Comparison of ENCODE assay signal across 1 cellular context in the genomic region with DNA sequence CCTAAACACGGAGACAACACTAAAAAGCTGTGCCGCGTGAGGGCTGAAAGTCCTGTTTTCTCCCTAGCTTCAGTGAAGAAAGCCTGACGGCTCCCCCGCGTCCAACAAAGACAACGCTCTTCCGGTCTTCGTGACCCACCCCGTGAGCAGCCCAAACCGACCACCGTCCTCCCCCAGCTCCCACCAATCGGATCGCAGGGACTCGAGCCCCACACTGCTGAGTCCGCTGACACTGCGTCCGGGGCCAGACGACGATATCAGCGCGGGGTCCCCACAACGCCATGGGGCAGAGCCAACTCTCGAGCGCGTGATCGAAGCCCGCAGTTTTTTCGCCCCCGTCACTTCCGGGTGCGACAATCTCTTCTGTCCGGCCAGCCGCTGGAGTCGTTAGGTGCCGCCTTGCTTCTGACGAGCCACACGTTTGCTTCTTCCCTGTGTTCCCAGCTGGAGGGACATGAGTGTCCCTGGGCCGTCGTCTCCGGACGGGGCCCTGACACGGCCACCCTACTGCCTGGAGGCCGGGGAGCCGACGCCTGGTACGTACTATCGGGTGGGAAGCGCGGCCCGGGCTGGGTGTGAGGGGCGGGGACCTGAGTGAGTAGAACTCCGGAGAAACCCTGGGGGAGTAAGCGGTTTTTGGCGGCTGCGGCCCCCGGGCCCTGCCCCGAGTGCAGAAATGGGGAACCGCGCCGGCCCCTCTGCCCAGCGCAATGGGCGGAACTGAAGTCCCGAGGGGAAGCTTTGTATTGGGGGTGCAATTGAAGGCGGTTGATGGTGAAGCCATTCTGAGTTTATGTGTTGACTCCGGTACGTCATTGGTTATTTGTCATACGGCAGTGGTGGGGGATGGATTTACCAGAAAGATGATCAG.
A peak's percentile ranks its signal among the peaks of the same experiment; 100 is the strongest.
TF ChIP-seq lines count a peak whose summit lies in the region.

A gene with protein sequence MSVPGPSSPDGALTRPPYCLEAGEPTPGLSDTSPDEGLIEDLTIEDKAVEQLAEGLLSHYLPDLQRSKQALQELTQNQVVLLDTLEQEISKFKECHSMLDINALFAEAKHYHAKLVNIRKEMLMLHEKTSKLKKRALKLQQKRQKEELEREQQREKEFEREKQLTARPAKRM (plus strand): TSS at position 390 of the 871 bp plus-strand sequence. CDS start 65 bp downstream, at position 455.

TF ChIP-seq in HEK293, 187 proteins besides CTCF, POLR2A, EP300 and RAD21 (continued from another document and continues in another):
- TF ChIP-seq, protein P1, sequence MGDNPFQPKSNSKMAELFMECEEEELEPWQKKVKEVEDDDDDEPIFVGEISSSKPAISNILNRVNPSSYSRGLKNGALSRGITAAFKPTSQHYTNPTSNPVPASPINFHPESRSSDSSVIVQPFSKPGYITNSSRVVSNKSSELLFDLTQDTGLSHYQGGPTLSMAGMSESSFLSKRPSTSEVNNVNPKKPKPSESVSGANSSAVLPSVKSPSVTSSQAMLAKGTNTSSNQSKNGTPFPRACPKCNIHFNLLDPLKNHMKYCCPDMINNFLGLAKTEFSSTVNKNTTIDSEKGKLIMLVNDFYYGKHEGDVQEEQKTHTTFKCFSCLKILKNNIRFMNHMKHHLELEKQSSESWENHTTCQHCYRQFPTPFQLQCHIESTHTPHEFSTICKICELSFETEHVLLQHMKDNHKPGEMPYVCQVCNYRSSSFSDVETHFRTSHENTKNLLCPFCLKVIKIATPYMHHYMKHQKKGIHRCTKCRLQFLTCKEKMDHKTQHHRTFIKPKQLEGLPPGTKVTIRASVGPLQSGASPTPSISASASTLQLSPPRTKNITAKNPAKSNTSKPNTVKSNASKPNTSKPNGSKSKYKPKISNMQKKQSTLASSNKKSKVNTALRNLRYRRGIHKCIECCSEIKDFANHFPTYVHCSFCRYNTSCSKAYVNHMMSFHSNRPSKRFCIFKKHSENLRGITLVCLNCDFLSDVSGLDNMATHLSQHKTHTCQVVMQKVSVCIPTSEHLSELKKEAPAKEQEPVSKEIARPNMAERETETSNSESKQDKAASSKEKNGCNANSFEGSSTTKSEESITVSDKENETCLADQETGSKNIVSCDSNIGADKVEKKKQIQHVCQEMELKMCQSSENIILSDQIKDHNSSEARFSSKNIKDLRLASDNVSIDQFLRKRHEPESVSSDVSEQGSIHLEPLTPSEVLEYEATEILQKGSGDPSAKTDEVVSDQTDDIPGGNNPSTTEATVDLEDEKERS (tag by site-specific recombination; IDR thresholded peaks at IDR 0.05): no peak
- peak; percentile 71 for TF ChIP-seq ZBTB21 (tag by site-specific recombination; IDR thresholded peaks at IDR 0.05)
- TF ChIP-seq, protein P2, sequence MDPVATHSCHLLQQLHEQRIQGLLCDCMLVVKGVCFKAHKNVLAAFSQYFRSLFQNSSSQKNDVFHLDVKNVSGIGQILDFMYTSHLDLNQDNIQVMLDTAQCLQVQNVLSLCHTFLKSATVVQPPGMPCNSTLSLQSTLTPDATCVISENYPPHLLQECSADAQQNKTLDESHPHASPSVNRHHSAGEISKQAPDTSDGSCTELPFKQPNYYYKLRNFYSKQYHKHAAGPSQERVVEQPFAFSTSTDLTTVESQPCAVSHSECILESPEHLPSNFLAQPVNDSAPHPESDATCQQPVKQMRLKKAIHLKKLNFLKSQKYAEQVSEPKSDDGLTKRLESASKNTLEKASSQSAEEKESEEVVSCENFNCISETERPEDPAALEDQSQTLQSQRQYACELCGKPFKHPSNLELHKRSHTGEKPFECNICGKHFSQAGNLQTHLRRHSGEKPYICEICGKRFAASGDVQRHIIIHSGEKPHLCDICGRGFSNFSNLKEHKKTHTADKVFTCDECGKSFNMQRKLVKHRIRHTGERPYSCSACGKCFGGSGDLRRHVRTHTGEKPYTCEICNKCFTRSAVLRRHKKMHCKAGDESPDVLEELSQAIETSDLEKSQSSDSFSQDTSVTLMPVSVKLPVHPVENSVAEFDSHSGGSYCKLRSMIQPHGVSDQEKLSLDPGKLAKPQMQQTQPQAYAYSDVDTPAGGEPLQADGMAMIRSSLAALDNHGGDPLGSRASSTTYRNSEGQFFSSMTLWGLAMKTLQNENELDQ (tag by site-specific recombination; IDR thresholded peaks at IDR 0.05; ENCODE audit: low read depth): no peak
- TF ChIP-seq SP3 (tag by site-specific recombination; IDR thresholded peaks at IDR 0.05): peak; percentile 70
- TF ChIP-seq ZNF473 (tag by site-specific recombination; IDR thresholded peaks at IDR 0.05): no peak
- TF ChIP-seq ZNF670 (tag by site-specific recombination; IDR thresholded peaks at IDR 0.05; ENCODE audit: low read depth): no peak
- no peak for TF ChIP-seq REPIN1 (tag by site-specific recombination; IDR thresholded peaks at IDR 0.05; ENCODE audit: low read depth)
- no peak for TF ChIP-seq ZNF311 (tag by site-specific recombination; IDR thresholded peaks at IDR 0.05; ENCODE audit: borderline replicate concordance)
- no peak for TF ChIP-seq ZFP3 (tag by site-specific recombination; IDR thresholded peaks at IDR 0.05; ENCODE audit: low read depth)
- TF ChIP-seq, protein P3, sequence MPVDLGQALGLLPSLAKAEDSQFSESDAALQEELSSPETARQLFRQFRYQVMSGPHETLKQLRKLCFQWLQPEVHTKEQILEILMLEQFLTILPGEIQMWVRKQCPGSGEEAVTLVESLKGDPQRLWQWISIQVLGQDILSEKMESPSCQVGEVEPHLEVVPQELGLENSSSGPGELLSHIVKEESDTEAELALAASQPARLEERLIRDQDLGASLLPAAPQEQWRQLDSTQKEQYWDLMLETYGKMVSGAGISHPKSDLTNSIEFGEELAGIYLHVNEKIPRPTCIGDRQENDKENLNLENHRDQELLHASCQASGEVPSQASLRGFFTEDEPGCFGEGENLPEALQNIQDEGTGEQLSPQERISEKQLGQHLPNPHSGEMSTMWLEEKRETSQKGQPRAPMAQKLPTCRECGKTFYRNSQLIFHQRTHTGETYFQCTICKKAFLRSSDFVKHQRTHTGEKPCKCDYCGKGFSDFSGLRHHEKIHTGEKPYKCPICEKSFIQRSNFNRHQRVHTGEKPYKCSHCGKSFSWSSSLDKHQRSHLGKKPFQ (tag by site-specific recombination; IDR thresholded peaks at IDR 0.05): no peak
- TF ChIP-seq, protein P4, sequence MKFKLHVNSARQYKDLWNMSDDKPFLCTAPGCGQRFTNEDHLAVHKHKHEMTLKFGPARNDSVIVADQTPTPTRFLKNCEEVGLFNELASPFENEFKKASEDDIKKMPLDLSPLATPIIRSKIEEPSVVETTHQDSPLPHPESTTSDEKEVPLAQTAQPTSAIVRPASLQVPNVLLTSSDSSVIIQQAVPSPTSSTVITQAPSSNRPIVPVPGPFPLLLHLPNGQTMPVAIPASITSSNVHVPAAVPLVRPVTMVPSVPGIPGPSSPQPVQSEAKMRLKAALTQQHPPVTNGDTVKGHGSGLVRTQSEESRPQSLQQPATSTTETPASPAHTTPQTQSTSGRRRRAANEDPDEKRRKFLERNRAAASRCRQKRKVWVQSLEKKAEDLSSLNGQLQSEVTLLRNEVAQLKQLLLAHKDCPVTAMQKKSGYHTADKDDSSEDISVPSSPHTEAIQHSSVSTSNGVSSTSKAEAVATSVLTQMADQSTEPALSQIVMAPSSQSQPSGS (tag by site-specific recombination; IDR thresholded peaks at IDR 0.05; ENCODE audit: low read depth): peak; percentile 98
- no peak for TF ChIP-seq ZNF621 (tag by site-specific recombination; IDR thresholded peaks at IDR 0.05)
- TF ChIP-seq, protein P5, sequence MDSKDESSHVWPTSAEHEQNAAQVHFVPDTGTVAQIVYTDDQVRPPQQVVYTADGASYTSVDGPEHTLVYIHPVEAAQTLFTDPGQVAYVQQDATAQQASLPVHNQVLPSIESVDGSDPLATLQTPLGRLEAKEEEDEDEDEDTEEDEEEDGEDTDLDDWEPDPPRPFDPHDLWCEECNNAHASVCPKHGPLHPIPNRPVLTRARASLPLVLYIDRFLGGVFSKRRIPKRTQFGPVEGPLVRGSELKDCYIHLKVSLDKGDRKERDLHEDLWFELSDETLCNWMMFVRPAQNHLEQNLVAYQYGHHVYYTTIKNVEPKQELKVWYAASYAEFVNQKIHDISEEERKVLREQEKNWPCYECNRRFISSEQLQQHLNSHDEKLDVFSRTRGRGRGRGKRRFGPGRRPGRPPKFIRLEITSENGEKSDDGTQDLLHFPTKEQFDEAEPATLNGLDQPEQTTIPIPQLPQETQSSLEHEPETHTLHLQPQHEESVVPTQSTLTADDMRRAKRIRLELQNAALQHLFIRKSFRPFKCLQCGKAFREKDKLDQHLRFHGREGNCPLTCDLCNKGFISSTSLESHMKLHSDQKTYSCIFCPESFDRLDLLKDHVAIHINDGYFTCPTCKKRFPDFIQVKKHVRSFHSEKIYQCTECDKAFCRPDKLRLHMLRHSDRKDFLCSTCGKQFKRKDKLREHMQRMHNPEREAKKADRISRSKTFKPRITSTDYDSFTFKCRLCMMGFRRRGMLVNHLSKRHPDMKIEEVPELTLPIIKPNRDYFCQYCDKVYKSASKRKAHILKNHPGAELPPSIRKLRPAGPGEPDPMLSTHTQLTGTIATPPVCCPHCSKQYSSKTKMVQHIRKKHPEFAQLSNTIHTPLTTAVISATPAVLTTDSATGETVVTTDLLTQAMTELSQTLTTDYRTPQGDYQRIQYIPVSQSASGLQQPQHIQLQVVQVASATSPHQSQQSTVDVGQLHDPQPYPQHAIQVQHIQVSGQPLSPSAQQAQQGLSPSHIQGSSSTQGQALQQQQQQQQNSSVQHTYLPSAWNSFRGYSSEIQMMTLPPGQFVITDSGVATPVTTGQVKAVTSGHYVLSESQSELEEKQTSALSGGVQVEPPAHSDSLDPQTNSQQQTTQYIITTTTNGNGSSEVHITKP (tag by site-specific recombination; IDR thresholded peaks at IDR 0.05): peak; percentile 85
- no peak for TF ChIP-seq ZNF549 (tag by site-specific recombination; IDR thresholded peaks at IDR 0.05)
- TF ChIP-seq, protein P6, sequence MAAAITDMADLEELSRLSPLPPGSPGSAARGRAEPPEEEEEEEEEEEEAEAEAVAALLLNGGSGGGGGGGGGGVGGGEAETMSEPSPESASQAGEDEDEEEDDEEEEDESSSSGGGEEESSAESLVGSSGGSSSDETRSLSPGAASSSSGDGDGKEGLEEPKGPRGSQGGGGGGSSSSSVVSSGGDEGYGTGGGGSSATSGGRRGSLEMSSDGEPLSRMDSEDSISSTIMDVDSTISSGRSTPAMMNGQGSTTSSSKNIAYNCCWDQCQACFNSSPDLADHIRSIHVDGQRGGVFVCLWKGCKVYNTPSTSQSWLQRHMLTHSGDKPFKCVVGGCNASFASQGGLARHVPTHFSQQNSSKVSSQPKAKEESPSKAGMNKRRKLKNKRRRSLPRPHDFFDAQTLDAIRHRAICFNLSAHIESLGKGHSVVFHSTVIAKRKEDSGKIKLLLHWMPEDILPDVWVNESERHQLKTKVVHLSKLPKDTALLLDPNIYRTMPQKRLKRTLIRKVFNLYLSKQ (tag by site-specific recombination; IDR thresholded peaks at IDR 0.05; ENCODE audit: borderline replicate concordance): no peak
- TF ChIP-seq ZNF830 (tag by site-specific recombination; IDR thresholded peaks at IDR 0.05; ENCODE audit: low read depth): no peak
- peak; percentile 74 for TF ChIP-seq ZNF660 (tag by site-specific recombination; IDR thresholded peaks at IDR 0.05)
- TF ChIP-seq ZBTB1 (tag by site-specific recombination; IDR thresholded peaks at IDR 0.05): peak; percentile 82
- TF ChIP-seq TRIM28 (IDR thresholded peaks at IDR 0.05; ENCODE audit: borderline replicate concordance, low read length): peak; percentile 25; the same call in 1 of the 2 replicates
- peak; percentile 96 for TF ChIP-seq ZFP37 (tag by site-specific recombination; IDR thresholded peaks at IDR 0.05)
- no peak for TF ChIP-seq ZNF768 (tag by site-specific recombination; IDR thresholded peaks at IDR 0.05)
- no peak for TF ChIP-seq ZNF776 (tag by site-specific recombination; IDR thresholded peaks at IDR 0.05; ENCODE audit: borderline replicate concordance)
- 0 out of 2 replicates have a peak, but pooled peaks have one; percentile 10 for TF ChIP-seq EGR2 (tag by site-specific recombination; IDR thresholded peaks at IDR 0.05; ENCODE audit: low read depth)
- no peak for TF ChIP-seq ZNF596 (tag by site-specific recombination; IDR thresholded peaks at IDR 0.05)
- no peak for TF ChIP-seq ZNF555 (tag by site-specific recombination; conservative IDR thresholded peaks at IDR 0.05)
- TF ChIP-seq, protein P7, sequence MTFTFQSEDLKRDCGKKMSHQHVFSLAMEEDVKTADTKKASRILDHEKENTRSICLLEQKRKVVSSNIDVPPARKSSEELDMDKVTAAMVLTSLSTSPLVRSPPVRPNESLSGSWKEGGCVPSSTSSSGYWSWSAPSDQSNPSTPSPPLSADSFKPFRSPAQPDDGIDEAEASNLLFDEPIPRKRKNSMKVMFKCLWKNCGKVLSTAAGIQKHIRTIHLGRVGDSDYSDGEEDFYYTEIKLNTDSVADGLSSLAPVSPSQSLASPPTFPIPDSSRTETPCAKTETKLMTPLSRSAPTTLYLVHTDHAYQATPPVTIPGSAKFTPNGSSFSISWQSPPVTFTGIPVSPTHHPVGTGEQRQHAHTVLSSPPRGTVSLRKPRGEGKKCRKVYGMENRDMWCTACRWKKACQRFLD (tag by site-specific recombination; IDR thresholded peaks at IDR 0.05): no peak
- peak; percentile 74 for TF ChIP-seq ZNF394 (tag by site-specific recombination; IDR thresholded peaks at IDR 0.05; ENCODE audit: borderline replicate concordance)
- TF ChIP-seq ZNF521 (tag by site-specific recombination; IDR thresholded peaks at IDR 0.05): no peak
- TF ChIP-seq SETDB1 (IDR thresholded peaks at IDR 0.05; ENCODE audit: insufficient read length, low read length): no peak
- no peak for TF ChIP-seq SALL2 (tag by site-specific recombination; IDR thresholded peaks at IDR 0.05; ENCODE audit: borderline replicate concordance)
- TF ChIP-seq, protein P8, sequence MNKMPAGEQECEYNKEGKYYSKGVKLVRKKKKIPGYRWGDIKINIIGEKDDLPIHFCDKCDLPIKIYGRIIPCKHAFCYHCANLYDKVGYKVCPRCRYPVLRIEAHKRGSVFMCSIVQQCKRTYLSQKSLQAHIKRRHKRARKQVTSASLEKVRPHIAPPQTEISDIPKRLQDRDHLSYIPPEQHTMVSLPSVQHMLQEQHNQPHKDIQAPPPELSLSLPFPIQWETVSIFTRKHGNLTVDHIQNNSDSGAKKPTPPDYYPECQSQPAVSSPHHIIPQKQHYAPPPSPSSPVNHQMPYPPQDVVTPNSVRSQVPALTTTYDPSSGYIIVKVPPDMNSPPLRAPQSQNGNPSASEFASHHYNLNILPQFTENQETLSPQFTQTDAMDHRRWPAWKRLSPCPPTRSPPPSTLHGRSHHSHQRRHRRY (tag by site-specific recombination; IDR thresholded peaks at IDR 0.05): no peak
- TF ChIP-seq SCRT2 (tag by site-specific recombination; IDR thresholded peaks at IDR 0.05): 0 out of 2 replicates have a peak, but pooled peaks have one; percentile 19
- TF ChIP-seq, protein P9, sequence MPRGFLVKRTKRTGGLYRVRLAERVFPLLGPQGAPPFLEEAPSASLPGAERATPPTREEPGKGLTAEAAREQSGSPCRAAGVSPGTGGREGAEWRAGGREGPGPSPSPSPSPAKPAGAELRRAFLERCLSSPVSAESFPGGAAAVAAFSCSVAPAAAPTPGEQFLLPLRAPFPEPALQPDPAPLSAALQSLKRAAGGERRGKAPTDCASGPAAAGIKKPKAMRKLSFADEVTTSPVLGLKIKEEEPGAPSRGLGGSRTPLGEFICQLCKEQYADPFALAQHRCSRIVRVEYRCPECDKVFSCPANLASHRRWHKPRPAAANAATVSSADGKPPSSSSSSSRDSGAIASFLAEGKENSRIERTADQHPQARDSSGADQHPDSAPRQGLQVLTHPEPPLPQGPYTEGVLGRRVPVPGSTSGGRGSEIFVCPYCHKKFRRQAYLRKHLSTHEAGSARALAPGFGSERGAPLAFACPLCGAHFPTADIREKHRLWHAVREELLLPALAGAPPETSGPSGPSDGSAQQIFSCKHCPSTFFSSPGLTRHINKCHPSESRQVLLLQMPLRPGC (tag by site-specific recombination; IDR thresholded peaks at IDR 0.05): peak; percentile 59; the same call in 1 of the 2 replicates
- TF ChIP-seq ZNF16 (tag by site-specific recombination; IDR thresholded peaks at IDR 0.05; ENCODE audit: low read depth): no peak
- no peak for TF ChIP-seq ZNF654 (tag by site-specific recombination; IDR thresholded peaks at IDR 0.05; ENCODE audit: low read depth)
- TF ChIP-seq ZNF747 (tag by site-specific recombination; IDR thresholded peaks at IDR 0.05): no peak
- no peak for TF ChIP-seq ZNF514 (tag by site-specific recombination; IDR thresholded peaks at IDR 0.05)
